In genomic region chrX:154751669-154752271, GRCh38 we compare ENCODE assay signal across 10 cellular contexts. TPM values are rescaled to one million over a fixed set of nuclear protein-coding genes. Genes with fewer than 3 reads are reported as not detected.
DNase-seq lines count a peak whose midpoint lies in the region; ATAC-seq and TF ChIP-seq lines count a peak whose summit lies in the region.
"Had no signal": no experiment of that assay in that cellular context is flagged by ENCODE, and none has a peak within 500 bp of the region (broad histone marks: within the 10 kb centered on the region; RNA-seq: fewer than 3 reads in every experiment).

No MANE protein-coding gene starts in this region.

- peaks cover 6 to 17% (median 13%) of the 10 kb centered on the region in 4 donors for H3K4me1 Mint-ChIP-seq in CD4-positive, CD25-positive, alpha-beta regulatory T cell
- H3K4me1 Mint-ChIP-seq in activated naive CD8-positive, alpha-beta T cell treated with anti-CD3 and anti-CD28 coated beads for 36 hours = peaks cover 7% of the 10 kb centered on the region
- H3K4me1 Mint-ChIP-seq in mesothelial cell of epicardium = no peaks in the 10 kb centered on the region

- no peaks in the 10 kb centered on the region for H3K9me3 Mint-ChIP-seq in CD4-positive, CD25-positive, alpha-beta regulatory T cell
- no peaks in the 10 kb centered on the region for H3K9me3 Mint-ChIP-seq in activated naive CD8-positive, alpha-beta T cell treated with anti-CD3 and anti-CD28 coated beads for 36 hours
- H3K9me3 Mint-ChIP-seq in mesothelial cell of epicardium = peaks cover 6% of the 10 kb centered on the region

- H3K27me3 ChIP-seq in CD4-positive, CD25-positive, alpha-beta regulatory T cell (ENCODE audit: control insufficient read depth, insufficient read depth, low read length) = no peaks in the 10 kb centered on the region
- H3K27me3 ChIP-seq in HL-60 (ENCODE audit: insufficient read depth, poor library complexity, severe bottlenecking) = no peaks in the 10 kb centered on the region

- H3K4me1 ChIP-seq in CD4-positive, CD25-positive, alpha-beta regulatory T cell (ENCODE audit: control insufficient read depth, insufficient read depth, low read length, poor library complexity, severe bottlenecking) = peaks cover 9% of the 10 kb centered on the region
- no peaks in the 10 kb centered on the region for H3K4me1 ChIP-seq in mucosa of descending colon (ENCODE audit: low read depth)

- H3K4me3 ChIP-seq in CD4-positive, CD25-positive, alpha-beta regulatory T cell (ENCODE audit: low read depth, low read length) = peak overlapping the region; percentile 44
- H3K4me3 ChIP-seq in HL-60 (replicated peaks; ENCODE audit: insufficient read depth, low read length) (no peak overlapping the region; the same call in 1 of the 2 replicates), mucosa of descending colon (no peak overlapping the region)

- H3K27me3 Mint-ChIP-seq in CD4-positive, CD25-positive, alpha-beta regulatory T cell = peaks cover 5% of the 10 kb centered on the region
- no peaks in the 10 kb centered on the region for H3K27me3 Mint-ChIP-seq in activated naive CD8-positive, alpha-beta T cell treated with anti-CD3 and anti-CD28 coated beads for 36 hours
- peaks cover 59% of the 10 kb centered on the region for H3K27me3 Mint-ChIP-seq in mesothelial cell of epicardium (ENCODE audit: low read depth)

- H3K27ac ChIP-seq in CD4-positive, CD25-positive, alpha-beta regulatory T cell (ENCODE audit: insufficient read depth, low read length, poor library complexity, severe bottlenecking) = no peak overlapping the region
- H3K27ac ChIP-seq in HL-60 (replicated peaks) = peak overlapping the region; percentile 86

- H3K27ac Mint-ChIP-seq in CD4-positive, CD25-positive, alpha-beta regulatory T cell = peak overlapping the region in 1 of 3 donors; percentile 49
- H3K27ac Mint-ChIP-seq in activated naive CD8-positive, alpha-beta T cell treated with anti-CD3 and anti-CD28 coated beads for 36 hours = no peak overlapping the region
- H3K27ac Mint-ChIP-seq in mesothelial cell of epicardium = no peak overlapping the region

- H3K36me3 ChIP-seq in CD4-positive, CD25-positive, alpha-beta regulatory T cell (ENCODE audit: control insufficient read depth, insufficient read depth, low read length) = no peaks in the 10 kb centered on the region
- H3K36me3 ChIP-seq in mucosa of descending colon (ENCODE audit: low read depth) = no peaks in the 10 kb centered on the region

- no peaks in the 10 kb centered on the region for H3K36me3 Mint-ChIP-seq in CD4-positive, CD25-positive, alpha-beta regulatory T cell
- H3K36me3 Mint-ChIP-seq in activated naive CD8-positive, alpha-beta T cell treated with anti-CD3 and anti-CD28 coated beads for 36 hours = no peaks in the 10 kb centered on the region
- H3K36me3 Mint-ChIP-seq in mesothelial cell of epicardium = no peaks in the 10 kb centered on the region

- intact Hi-C loops in mucosa of descending colon (cut with DNase I, micrococcal nuclease) = no loop called here

- DNase-seq in CD4-positive, CD25-positive, alpha-beta regulatory T cell = no peak
- DNase-seq in HL-60 (ENCODE audit: low read depth in 1 of 2, low spot score in 1 of 2) (no peak), mesothelial cell of epicardium (ENCODE audit: low spot score in 2 of 2, unreplicated experiment in 2 of 2) (no peak), mucosa of descending colon (no peak), NOMO-1 treated with dmso at 0.1 percent for 144 hours (lab: John Stamatoyannopoulos, UW; ENCODE audit: unreplicated experiment) (no peak), midbrain (lab: John Stamatoyannopoulos, UW) (no peak)
- DNase-seq in activated naive CD8-positive, alpha-beta T cell treated with anti-CD3 and anti-CD28 coated beads for 36 hours = no peak
- DNase-seq: DMS153, islet precursor cell had no signal

- H3K4me3 Mint-ChIP-seq in CD4-positive, CD25-positive, alpha-beta regulatory T cell = peak overlapping the region; percentile 14 to 90 (median 84)
- peak overlapping the region; percentile 70 for H3K4me3 Mint-ChIP-seq in activated naive CD8-positive, alpha-beta T cell treated with anti-CD3 and anti-CD28 coated beads for 36 hours
- peak overlapping the region; percentile 9 for H3K4me3 Mint-ChIP-seq in mesothelial cell of epicardium

- no peaks in the 10 kb centered on the region for H3K9me3 ChIP-seq in CD4-positive, CD25-positive, alpha-beta regulatory T cell (ENCODE audit: control insufficient read depth in 2 of 2, low read length in 2 of 2)
- no peaks in the 10 kb centered on the region for H3K9me3 ChIP-seq in mucosa of descending colon

- TF ChIP-seq CTCF in HL-60 (IDR thresholded peaks at IDR 0.05; ENCODE audit: insufficient read depth, low read length) = no peak
- no peak for TF ChIP-seq CTCF in mesothelial cell of epicardium (IDR thresholded peaks at IDR 0.05; ENCODE audit: unreplicated experiment)
- no peak for TF ChIP-seq CTCF in mucosa of descending colon (IDR thresholded peaks at IDR 0.05)

- ATAC-seq in CD4-positive, CD25-positive, alpha-beta regulatory T cell (ENCODE audit: low read depth in 2 of 2) = no peak
- no peak for ATAC-seq in mucosa of descending colon
- no peak for ATAC-seq in GM21526 (IDR thresholded peaks at IDR 0.05; ENCODE audit: low FRiP score, unreplicated experiment)

RNA-seq across cellular contexts. Expression of gene GAB3, which starts 0.9 kb away (rescaled TPM):
- 6.0 TPM for total RNA-seq in CD4-positive, CD25-positive, alpha-beta regulatory T cell
- 1 to 10 TPM in 1 of 4 donors, under 1 TPM in 3; 0.07 to 1.5 (median 0.55) TPM for polyA plus RNA-seq in CD4-positive, CD25-positive, alpha-beta regulatory T cell
- total RNA-seq in activated naive CD8-positive, alpha-beta T cell treated with anti-CD3 and anti-CD28 coated beads for 36 hours = 1 to 10 TPM; 2.5 to 3.4 TPM
- total RNA-seq in mesothelial cell of epicardium (0.29 to 0.67 TPM (median 0.38 TPM) in 3 replicates), mucosa of descending colon (1 to 10 TPM; 1.3 to 3.4 (median 2.5) TPM)

RNA-seq across cellular contexts. Expression of gene DKC1, which starts 10.9 kb away (rescaled TPM):
- total RNA-seq in CD4-positive, CD25-positive, alpha-beta regulatory T cell = 55.0 TPM
- polyA plus RNA-seq in CD4-positive, CD25-positive, alpha-beta regulatory T cell = 10 to 100 TPM; 28.3 to 44.8 (median 38.0) TPM
- total RNA-seq in activated naive CD8-positive, alpha-beta T cell treated with anti-CD3 and anti-CD28 coated beads for 36 hours = 100 to 1,000 TPM; 181 to 190 TPM
- total RNA-seq in mesothelial cell of epicardium (61.4 to 66.2 TPM (median 64.2 TPM) in 3 replicates), mucosa of descending colon (10 to 100 TPM; 29.4 to 36.0 (median 31.7) TPM)

RNA-seq across cellular contexts. Expression of gene MPP1, which starts 53.5 kb away (rescaled TPM):
- 12.9 TPM for total RNA-seq in CD4-positive, CD25-positive, alpha-beta regulatory T cell
- 10 to 100 TPM; 11.3 to 24.0 (median 12.7) TPM for polyA plus RNA-seq in CD4-positive, CD25-positive, alpha-beta regulatory T cell
- total RNA-seq in activated naive CD8-positive, alpha-beta T cell treated with anti-CD3 and anti-CD28 coated beads for 36 hours = 10 to 100 TPM; 16.2 to 17.9 TPM
- total RNA-seq in mesothelial cell of epicardium (9.2 to 10.4 TPM (median 10.4 TPM) in 3 replicates), mucosa of descending colon (10 to 100 TPM; 28.9 to 38.5 (median 37.3) TPM)

Comparison
In these comparisons a context has a peak if more than half of its experiments do, and no peak if none do; other contexts are left out.
1. H3K4me3 Mint-ChIP-seq: peak in every context shown above with its lines; median percentile 84 in CD4-positive, CD25-positive, alpha-beta regulatory T cell; 70 in activated naive CD8-positive, alpha-beta T cell treated with anti-CD3 and anti-CD28 coated beads for 36 hours; 9 in mesothelial cell of epicardium.